In the genomic region with DNA sequence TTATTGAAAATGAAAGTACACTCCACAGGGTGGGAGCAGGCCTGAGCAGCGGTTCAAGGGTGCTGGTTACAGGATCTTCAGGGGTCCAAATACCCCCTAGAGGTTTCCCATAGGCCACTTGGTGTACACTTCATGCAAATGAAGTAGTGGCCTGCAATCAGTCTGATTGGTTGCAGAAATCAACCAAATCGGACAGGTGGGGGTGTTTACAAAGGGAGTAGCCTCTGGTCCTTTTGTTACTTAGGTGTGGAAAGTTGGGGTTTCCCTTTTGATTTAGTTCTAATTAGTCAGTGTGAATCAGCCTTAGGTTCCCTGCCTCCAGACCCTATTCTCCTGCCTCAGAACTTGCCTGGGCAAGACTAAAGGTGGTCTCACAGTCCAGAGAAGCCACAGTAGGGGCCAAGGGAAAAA, we compare ENCODE assay signal across 1 cellular context.
TF ChIP-seq lines count a peak whose summit lies in the region.

No MANE protein-coding gene starts in this region.

TF ChIP-seq in SK-N-SH treated with all-trans-retinoic acid at 6 μM for 48 hours, 23 proteins besides CTCF, POLR2A, EP300 and RAD21 (continued from another document):
- TF ChIP-seq PATZ1 (CRISPR knock-in tag; IDR thresholded peaks at IDR 0.05; ENCODE audit: borderline replicate concordance): no peak
- TF ChIP-seq, protein P1, sequence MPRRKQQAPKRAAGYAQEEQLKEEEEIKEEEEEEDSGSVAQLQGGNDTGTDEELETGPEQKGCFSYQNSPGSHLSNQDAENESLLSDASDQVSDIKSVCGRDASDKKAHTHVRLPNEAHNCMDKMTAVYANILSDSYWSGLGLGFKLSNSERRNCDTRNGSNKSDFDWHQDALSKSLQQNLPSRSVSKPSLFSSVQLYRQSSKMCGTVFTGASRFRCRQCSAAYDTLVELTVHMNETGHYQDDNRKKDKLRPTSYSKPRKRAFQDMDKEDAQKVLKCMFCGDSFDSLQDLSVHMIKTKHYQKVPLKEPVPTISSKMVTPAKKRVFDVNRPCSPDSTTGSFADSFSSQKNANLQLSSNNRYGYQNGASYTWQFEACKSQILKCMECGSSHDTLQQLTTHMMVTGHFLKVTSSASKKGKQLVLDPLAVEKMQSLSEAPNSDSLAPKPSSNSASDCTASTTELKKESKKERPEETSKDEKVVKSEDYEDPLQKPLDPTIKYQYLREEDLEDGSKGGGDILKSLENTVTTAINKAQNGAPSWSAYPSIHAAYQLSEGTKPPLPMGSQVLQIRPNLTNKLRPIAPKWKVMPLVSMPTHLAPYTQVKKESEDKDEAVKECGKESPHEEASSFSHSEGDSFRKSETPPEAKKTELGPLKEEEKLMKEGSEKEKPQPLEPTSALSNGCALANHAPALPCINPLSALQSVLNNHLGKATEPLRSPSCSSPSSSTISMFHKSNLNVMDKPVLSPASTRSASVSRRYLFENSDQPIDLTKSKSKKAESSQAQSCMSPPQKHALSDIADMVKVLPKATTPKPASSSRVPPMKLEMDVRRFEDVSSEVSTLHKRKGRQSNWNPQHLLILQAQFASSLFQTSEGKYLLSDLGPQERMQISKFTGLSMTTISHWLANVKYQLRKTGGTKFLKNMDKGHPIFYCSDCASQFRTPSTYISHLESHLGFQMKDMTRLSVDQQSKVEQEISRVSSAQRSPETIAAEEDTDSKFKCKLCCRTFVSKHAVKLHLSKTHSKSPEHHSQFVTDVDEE (CRISPR knock-in tag; IDR thresholded peaks at IDR 0.05): no peak
- TF ChIP-seq TOX (CRISPR knock-in tag; IDR thresholded peaks at IDR 0.05; ENCODE audit: borderline replicate concordance): no peak
- no peak for TF ChIP-seq ARNTL (CRISPR knock-in tag; IDR thresholded peaks at IDR 0.05; ENCODE audit: borderline replicate concordance, low read depth)
- no peak for TF ChIP-seq POU6F1 (CRISPR knock-in tag; IDR thresholded peaks at IDR 0.05; ENCODE audit: borderline replicate concordance, low read depth)
